Comparison of ENCODE assay signal across 5 cellular contexts in the genomic region with DNA sequence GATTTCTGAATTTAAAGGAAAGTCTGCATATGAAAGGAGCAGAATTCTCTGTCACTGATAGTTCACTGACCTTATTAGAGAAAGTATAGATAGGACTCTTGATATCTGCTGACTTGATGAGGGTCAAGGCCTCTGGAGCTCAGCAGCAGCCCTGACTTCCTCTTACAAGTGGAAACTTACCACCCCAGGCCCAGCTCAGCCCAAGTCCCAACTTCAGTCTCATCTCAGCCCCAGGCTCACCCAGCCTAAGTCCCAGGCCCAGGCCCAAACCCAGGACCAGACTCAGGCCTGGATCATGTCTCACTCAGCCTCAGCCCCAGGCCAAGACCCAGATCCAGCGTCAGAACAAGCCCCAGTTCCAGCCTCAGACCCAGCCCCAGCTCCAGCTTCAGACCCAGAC. TPM values are rescaled to one million over a fixed set of nuclear protein-coding genes. Genes with fewer than 3 reads are reported as not detected.
"Had no signal": no experiment of that assay in that cellular context is flagged by ENCODE, and none has a peak within 500 bp of the region (broad histone marks: within the 10 kb centered on the region; RNA-seq: fewer than 3 reads in every experiment).

No MANE protein-coding gene starts in this region.

RNA-seq across cellular contexts. Expression of gene SUCNR1, which starts 24.7 kb away (rescaled TPM):
- total RNA-seq: myocyte; natural killer cell treated with Interleukin-12 subunit alpha and Interleukin-12 subunit beta and Interleukin-15 and Interleukin-18, amount 100 ng/mL, for 72 hours; prostate gland had no signal
- polyA plus RNA-seq: naive thymus-derived CD4-positive, alpha-beta T cell; neural cell had no signal
